ENCODE assay signal across 10 cellular contexts in genomic region chr20:36728986-36729385, GRCh38. TPM values are rescaled to one million over a fixed set of nuclear protein-coding genes. Genes with fewer than 3 reads are reported as not detected.
DNase-seq lines count a peak whose midpoint lies in the region; ATAC-seq and TF ChIP-seq lines count a peak whose summit lies in the region.
"Had no signal": no experiment of that assay in that cellular context is flagged by ENCODE, and none has a peak within 500 bp of the region (broad histone marks: within the 10 kb centered on the region; RNA-seq: fewer than 3 reads in every experiment).

No MANE protein-coding gene starts in this region.

- no peaks in the 10 kb centered on the region for H3K9me2 ChIP-seq in PC-9 (ENCODE audit: insufficient read depth)

- no peak overlapping the region for H2AFZ ChIP-seq in PC-9

- H3K4me2 ChIP-seq in PC-9 = no peak overlapping the region

- CTCF ChIA-PET in PC-9 (lab: Charles Lee) = interaction anchor here (0.5 to 1.1 kb wide), 5 partner anchors 16 to 136 kb away, joined by 3 to 6 read pairs (median 3); no protein-coding TSS in a partner anchor

- H3K27ac ChIP-seq in PC-9 = no peak overlapping the region
- H3K27ac ChIP-seq: heart left ventricle had no signal

- H3K27me3 ChIP-seq in PC-9 (ENCODE audit: insufficient read depth, low read depth) = no peaks in the 10 kb centered on the region
- H3K27me3 ChIP-seq: heart left ventricle had no signal

- intact Hi-C loops in PC-9 (cut with micrococcal nuclease; ENCODE audit: unreplicated experiment) = no loop called here

- in situ Hi-C loops in ACHN (cut with HindIII; ENCODE audit: low pct_ligation_motif_present, low pct_unique_long_range_greater_than_20kb, low sequenced_read_pairs) = no loop called here

- H3K9me3 ChIP-seq in PC-9 (ENCODE audit: insufficient read depth, low read depth) = no peaks in the 10 kb centered on the region
- H3K9me3 ChIP-seq: heart left ventricle had no signal

- H3F3A ChIP-seq in PC-9 (ENCODE audit: insufficient read depth, low read depth) = no peaks in the 10 kb centered on the region

- peak; percentile 61 for DNase-seq in ACHN
- DNase-seq in GM12865 (ENCODE audit: low read depth) = peak; percentile 42
- DNase-seq in PC-9 = no peak
- no peak for DNase-seq in epithelial cell of proximal tubule (ENCODE audit: low read depth)
- no peak for DNase-seq in NCI-H510A (lab: John Stamatoyannopoulos, UW)
- DNase-seq in D341Med (ENCODE audit: low spot score) = no peak
- DNase-seq in DMS79 treated with DMSO at 0.1 percent for 48 hours (lab: John Stamatoyannopoulos, UW) = no peak
- DNase-seq: GOT3, heart left ventricle had no signal

- H4K20me1 ChIP-seq in PC-9 (ENCODE audit: insufficient read depth) = no peaks in the 10 kb centered on the region

- H3K4me1 ChIP-seq in PC-9 (replicated peaks; ENCODE audit: insufficient read depth) = no peaks in the 10 kb centered on the region

- H3K4me3 ChIP-seq in GM12865 (ENCODE audit: low read depth, low read length) = no peak overlapping the region
- no peak overlapping the region for H3K4me3 ChIP-seq in PC-9
- no peak overlapping the region for H3K4me3 ChIP-seq in epithelial cell of proximal tubule (ENCODE audit: low read depth, low read length)
- H3K4me3 ChIP-seq: heart left ventricle had no signal

- no TSS peak for BruUV-seq in PC-9 (replicated peaks; lab: Mats Ljungman, UMichigan)

- ATAC-seq in GM21619 (IDR thresholded peaks at IDR 0.05; ENCODE audit: unreplicated experiment) = no peak
- ATAC-seq: heart left ventricle had no signal

- POLR2A ChIA-PET in PC-9 (lab: Charles Lee; ENCODE audit: unreplicated experiment) = interaction anchor here (0.6 kb wide), 1 partner anchor 267 kb away, joined by 3 read pairs; no protein-coding TSS in a partner anchor

- H3K36me3 ChIP-seq in PC-9 (ENCODE audit: low read depth) = no peaks in the 10 kb centered on the region

- H3K79me2 ChIP-seq in PC-9 (ENCODE audit: low read depth) = no peaks in the 10 kb centered on the region

- TF ChIP-seq CTCF in GM12865 (IDR thresholded peaks at IDR 0.05; ENCODE audit: insufficient read depth, low read depth, low read length, missing control alignments) (peak; percentile 23), PC-9 (conservative IDR thresholded peaks at IDR 0.05) (peak; percentile 44; the same call in 1 of the 2 replicates), epithelial cell of proximal tubule (conservative IDR thresholded peaks at IDR 0.05; ENCODE audit: low read depth, low read length) (peak; percentile 32)

RNA-seq across cellular contexts. Expression of gene NDRG3, which starts 16.9 kb away (rescaled TPM):
- 40.7 and 55.6 TPM in 2 replicates for total RNA-seq in PC-9 (2021)
- 16.7 and 17.3 TPM in 2 replicates for total RNA-seq in epithelial cell of proximal tubule

RNA-seq across cellular contexts. Expression of gene DSN1, which starts 44.6 kb away (rescaled TPM):
- 29.2 and 32.4 TPM in 2 replicates for total RNA-seq in PC-9 (2021)
- total RNA-seq in epithelial cell of proximal tubule = 19.8 and 29.6 TPM in 2 replicates

Comparison
In these comparisons a context has a peak if more than half of its experiments do, and no peak if none do; other contexts are left out.
1. DNase-seq: peak in ACHN (single experiment) and GM12865 (single experiment); none in PC-9 (0 of 2), epithelial cell of proximal tubule (single experiment), NCI-H510A (single experiment), D341Med (single experiment) and DMS79 treated with DMSO at 0.1 percent for 48 hours (single experiment).
2. Peak in every context shown above with its lines, with median percentiles within 50 percentile points of each other: CTCF ChIP-seq.